31 cellular contexts compared by ENCODE assay signal in genomic region chr10:131689954-131690669, GRCh38.
"Had no signal": no experiment of that assay in that cellular context is flagged by ENCODE, and none has a peak within 500 bp of the region (broad histone marks: within the 10 kb centered on the region; RNA-seq: fewer than 3 reads in every experiment).

No MANE protein-coding gene starts in this region.

- H3K36me3 Mint-ChIP-seq: activated naive CD4-positive, alpha-beta T cell treated with anti-CD3 and anti-CD28 coated beads, Interleukin-2, amount 10 ng/mL, durations not matched to agents 7 days and 5 days; naive thymus-derived CD4-positive, alpha-beta T cell; stimulated activated memory B cell treated with anti-CD40 and anti-IgM and Interleukin-4, amounts not matched to agents 10 μg/mL and 1 μg/mL and 100 μg/mL, for 72 hours had no signal

- H3K4me1 ChIP-seq: prostate gland, thyroid gland, upper lobe of left lung had no signal

- ATAC-seq: naive thymus-derived CD4-positive, alpha-beta T cell; sciatic nerve; stimulated activated memory B cell treated with anti-CD40 and anti-IgM and Interleukin-4, amounts not matched to agents 10 μg/mL and 1 μg/mL and 100 μg/mL, for 72 hours; stimulated activated naive CD8-positive, alpha-beta T cell treated with anti-CD3 and anti-CD28 coated beads, Interleukin-15, amount 100 ng/mL, for 72 hours had no signal

- H3K27me3 Mint-ChIP-seq: activated CD4-positive, alpha-beta memory T cell treated with anti-CD3 and anti-CD28 coated beads, Interleukin-2, amount 10 ng/mL, durations not matched to agents 7 days and 5 days; activated CD4-positive, alpha-beta T cell treated with anti-CD3 and anti-CD28 coated beads, Interleukin-2, amount 10 ng/mL, durations not matched to agents 7 days and 5 days; activated naive CD4-positive, alpha-beta T cell treated with anti-CD3 and anti-CD28 coated beads, Interleukin-2, amount 10 ng/mL, durations not matched to agents 7 days and 5 days; central memory CD8-positive, alpha-beta T cell had no signal

- H3K27me3 ChIP-seq: ovary, thyroid gland, upper lobe of left lung had no signal

- H3K4me1 Mint-ChIP-seq: activated CD4-positive, alpha-beta memory T cell treated with anti-CD3 and anti-CD28 coated beads, Interleukin-2, amount 10 ng/mL, durations not matched to agents 7 days and 5 days; activated CD4-positive, alpha-beta T cell treated with anti-CD3 and anti-CD28 coated beads, Interleukin-2, amount 10 ng/mL, durations not matched to agents 7 days and 5 days; activated naive CD4-positive, alpha-beta T cell treated with anti-CD3 and anti-CD28 coated beads, Interleukin-2, amount 10 ng/mL, durations not matched to agents 7 days and 5 days; central memory CD8-positive, alpha-beta T cell; naive thymus-derived CD4-positive, alpha-beta T cell; stimulated activated memory B cell treated with anti-CD40 and anti-IgM and Interleukin-4, amounts not matched to agents 10 μg/mL and 1 μg/mL and 100 μg/mL, for 72 hours; stimulated activated naive CD8-positive, alpha-beta T cell treated with anti-CD3 and anti-CD28 coated beads, Interleukin-15, amount 100 ng/mL, for 72 hours had no signal

- H3K4me3 Mint-ChIP-seq: activated CD4-positive, alpha-beta memory T cell treated with anti-CD3 and anti-CD28 coated beads, Interleukin-2, amount 10 ng/mL, durations not matched to agents 7 days and 5 days; activated CD4-positive, alpha-beta T cell treated with anti-CD3 and anti-CD28 coated beads, Interleukin-2, amount 10 ng/mL, durations not matched to agents 7 days and 5 days; activated naive CD4-positive, alpha-beta T cell treated with anti-CD3 and anti-CD28 coated beads, Interleukin-2, amount 10 ng/mL, durations not matched to agents 7 days and 5 days; activated T-cell treated with anti-CD3 and anti-CD28 coated beads, Interleukin-2, amount 50 U/mL, for 24 hours; central memory CD8-positive, alpha-beta T cell; naive thymus-derived CD4-positive, alpha-beta T cell; stimulated activated memory B cell treated with anti-CD40 and anti-IgM and Interleukin-4, amounts not matched to agents 10 μg/mL and 1 μg/mL and 100 μg/mL, for 72 hours; stimulated activated naive CD8-positive, alpha-beta T cell treated with anti-CD3 and anti-CD28 coated beads, Interleukin-15, amount 100 ng/mL, for 72 hours had no signal

- H3K9me3 ChIP-seq: ovary, prostate gland, thyroid gland, upper lobe of left lung had no signal

- H3K9me3 Mint-ChIP-seq: activated CD4-positive, alpha-beta memory T cell treated with anti-CD3 and anti-CD28 coated beads, Interleukin-2, amount 10 ng/mL, durations not matched to agents 7 days and 5 days; activated CD4-positive, alpha-beta T cell treated with anti-CD3 and anti-CD28 coated beads, Interleukin-2, amount 10 ng/mL, durations not matched to agents 7 days and 5 days; activated T-cell treated with anti-CD3 and anti-CD28 coated beads, Interleukin-2, amount 50 U/mL, for 24 hours; central memory CD8-positive, alpha-beta T cell; stimulated activated naive CD8-positive, alpha-beta T cell treated with anti-CD3 and anti-CD28 coated beads, Interleukin-15, amount 100 ng/mL, for 72 hours had no signal

- H3K27ac Mint-ChIP-seq: activated CD4-positive, alpha-beta memory T cell treated with anti-CD3 and anti-CD28 coated beads, Interleukin-2, amount 10 ng/mL, durations not matched to agents 7 days and 5 days; activated CD4-positive, alpha-beta T cell treated with anti-CD3 and anti-CD28 coated beads, Interleukin-2, amount 10 ng/mL, durations not matched to agents 7 days and 5 days; activated naive CD4-positive, alpha-beta T cell treated with anti-CD3 and anti-CD28 coated beads, Interleukin-2, amount 10 ng/mL, durations not matched to agents 7 days and 5 days; activated T-cell treated with anti-CD3 and anti-CD28 coated beads, Interleukin-2, amount 50 U/mL, for 24 hours; naive thymus-derived CD4-positive, alpha-beta T cell; stimulated activated memory B cell treated with anti-CD40 and anti-IgM and Interleukin-4, amounts not matched to agents 10 μg/mL and 1 μg/mL and 100 μg/mL, for 72 hours had no signal

- H3K27ac ChIP-seq: epithelial cell of prostate, ovary, prostate gland, thyroid gland, upper lobe of left lung had no signal

- FAIRE-seq: astrocyte, colon, endometrium, frontal cortex, small intestine, TTC549 had no signal

- DNase-seq: activated CD4-positive, alpha-beta memory T cell treated with anti-CD3 and anti-CD28 coated beads, Interleukin-2, amount 10 ng/mL, durations not matched to agents 7 days and 5 days; activated CD4-positive, alpha-beta T cell treated with anti-CD3 and anti-CD28 coated beads for 1 hour; activated CD4-positive, alpha-beta T cell treated with anti-CD3 and anti-CD28 coated beads, Interleukin-2, amount 10 ng/mL, durations not matched to agents 7 days and 5 days; activated CD8-positive, alpha-beta memory T cell treated with anti-CD3 and anti-CD28 coated beads, Interleukin-2, amount 50 U/mL, for 48 hours; activated gamma-delta T cell; activated naive CD4-positive, alpha-beta T cell treated with anti-CD3 and anti-CD28 coated beads, Interleukin-2, amount 10 ng/mL, durations not matched to agents 7 days and 5 days; activated T-cell treated with anti-CD3 and anti-CD28 coated beads, Interleukin-2, amount 50 U/mL, for 24 hours; amniotic stem cell; effector CD8-positive, alpha-beta T cell; midbrain; naive thymus-derived CD4-positive, alpha-beta T cell; ovary; retina; small intestine; stimulated activated CD4-positive, alpha-beta T cell treated with anti-CD3 and anti-CD28 coated beads, Interleukin-1b, Interleukin-23, amount 100 ng/mL, for 48 hours; stimulated activated CD4-positive, alpha-beta T cell treated with anti-CD3 and anti-CD28 coated beads, Interleukin-4, amount 100 ng/mL, for 4 hours; stimulated activated CD8-positive, alpha-beta memory T cell treated with anti-CD3 and anti-CD28 coated beads, Interleukin-4, amount 100 ng/mL, for 48 hours; stimulated activated naive CD8-positive, alpha-beta T cell treated with anti-CD3 and anti-CD28 coated beads, Interleukin-15, amount 100 ng/mL, for 72 hours; substantia nigra; thyroid gland had no signal

- H3K36me3 ChIP-seq: ovary, prostate gland, thyroid gland, upper lobe of left lung had no signal

- H3K4me3 ChIP-seq: ovary, prostate gland, thyroid gland, upper lobe of left lung had no signal
